Comparison of ENCODE assay signal across 29 cellular contexts in genomic region chr5:137843676-137844284, GRCh38. TPM values are rescaled to one million over a fixed set of nuclear protein-coding genes. Genes with fewer than 3 reads are reported as not detected.
"Had no signal": no experiment of that assay in that cellular context is flagged by ENCODE, and none has a peak within 500 bp of the region (broad histone marks: within the 10 kb centered on the region; RNA-seq: fewer than 3 reads in every experiment).

No MANE protein-coding gene starts in this region.

- H3K9me3 ChIP-seq: colonic mucosa, esophagus squamous epithelium, ovary, prostate gland, stomach, tibial artery, upper lobe of right lung had no signal

- H3K4me1 Mint-ChIP-seq: activated CD4-positive, alpha-beta T cell treated with anti-CD3 and anti-CD28 coated beads for 36 hours had no signal

- H3K27me3 ChIP-seq: colonic mucosa, esophagus squamous epithelium, hepatocyte, ovary, stomach, tibial artery, upper lobe of right lung had no signal

- H3K9me3 Mint-ChIP-seq: mesothelial cell of epicardium; naive B cell; stimulated activated naive B cell treated with anti-CD40 and anti-IgM and Interleukin-4, amounts not matched to agents 10 μg/mL and 1 μg/mL and 100 μg/mL, for 72 hours had no signal

- H3K4me3 ChIP-seq: colonic mucosa, esophagus squamous epithelium, hepatocyte, ovary, prostate gland, stomach, tibial artery, upper lobe of right lung had no signal

- DNase-seq: activated CD4-positive, alpha-beta T cell treated with anti-CD3 and anti-CD28 coated beads for 36 hours; activated CD4-positive, CD25-positive, alpha-beta regulatory T cell; activated effector memory CD4-positive, alpha-beta T cell treated with Interleukin-2 at 50 U/mL for 16 hours; activated naive CD4-positive, alpha-beta T cell treated with Interleukin-2 at 50 U/mL for 16 hours; activated T-cell treated with anti-CD3 and anti-CD28 coated beads for 4 hours; anterior cingulate cortex; colonic mucosa; effector CD8-positive, alpha-beta T cell; esophagus squamous epithelium; glutamatergic neuron; islet precursor cell; naive B cell; ovary; stimulated activated CD4-positive, alpha-beta T cell treated with anti-CD3 and anti-CD28 coated beads, Interleukin-15, amount 100 ng/mL, for 24 hours; stimulated activated CD4-positive, alpha-beta T cell treated with anti-CD3 and anti-CD28 coated beads, Interleukin-2, amount 100 ng/mL, for 24 hours; stimulated activated naive B cell treated with anti-CD40 and anti-IgM and Interleukin-4, amounts not matched to agents 10 μg/mL and 1 μg/mL and 100 μg/mL, for 72 hours; stomach; T-helper 2 cell; tibial artery; upper lobe of right lung had no signal

- H3K27ac ChIP-seq: colonic mucosa, epithelial cell of prostate, esophagus squamous epithelium, hepatocyte, ovary, prostate gland, stomach, tibial artery, upper lobe of right lung had no signal

- H3K4me3 Mint-ChIP-seq: activated CD4-positive, alpha-beta T cell treated with anti-CD3 and anti-CD28 coated beads for 36 hours; activated naive CD8-positive, alpha-beta T cell; mesothelial cell of epicardium; naive B cell; stimulated activated naive B cell treated with anti-CD40 and anti-IgM and Interleukin-4, amounts not matched to agents 10 μg/mL and 1 μg/mL and 100 μg/mL, for 72 hours had no signal

- H2AFZ ChIP-seq: hepatocyte had no signal

- H3K36me3 Mint-ChIP-seq: mesothelial cell of epicardium had no signal

- H3K27ac Mint-ChIP-seq: activated CD4-positive, alpha-beta T cell treated with anti-CD3 and anti-CD28 coated beads for 36 hours; activated naive CD8-positive, alpha-beta T cell; mesothelial cell of epicardium had no signal

- H3K27me3 Mint-ChIP-seq: activated CD4-positive, alpha-beta T cell treated with anti-CD3 and anti-CD28 coated beads for 36 hours; activated naive CD8-positive, alpha-beta T cell; naive B cell; stimulated activated naive B cell treated with anti-CD40 and anti-IgM and Interleukin-4, amounts not matched to agents 10 μg/mL and 1 μg/mL and 100 μg/mL, for 72 hours had no signal

- H3K79me2 ChIP-seq: hepatocyte had no signal

- H3K4me1 ChIP-seq: colonic mucosa, esophagus squamous epithelium, prostate gland, upper lobe of right lung had no signal

- H3K4me2 ChIP-seq: hepatocyte had no signal

- H3K36me3 ChIP-seq: colonic mucosa, esophagus squamous epithelium, ovary, prostate gland, stomach, tibial artery, upper lobe of right lung had no signal

- ATAC-seq: activated CD4-positive, alpha-beta T cell treated with anti-CD3 and anti-CD28 coated beads for 36 hours; stimulated activated naive B cell treated with anti-CD40 and anti-IgM and Interleukin-4, amounts not matched to agents 10 μg/mL and 1 μg/mL and 100 μg/mL, for 72 hours; upper lobe of right lung had no signal

RNA-seq across cellular contexts. Expression of gene MYOT, which starts 23.9 kb away (rescaled TPM):
- total RNA-seq: activated CD4-positive, alpha-beta T cell treated with anti-CD3 and anti-CD28 coated beads for 36 hours; bronchial epithelial cell; dermis microvascular lymphatic vessel endothelial cell; frontal cortex; hepatocyte; mesothelial cell of epicardium; upper lobe of right lung had no signal

RNA-seq across cellular contexts. Expression of gene PKD2L2, which starts 45.5 kb away (rescaled TPM):
- total RNA-seq: bronchial epithelial cell, colonic mucosa, dermis microvascular lymphatic vessel endothelial cell, esophagus squamous epithelium, frontal cortex, hepatocyte, lower leg skin, mesothelial cell of epicardium, stomach, upper lobe of right lung had no signal
